In genomic region chr10:114851336-114851735, GRCh38 we compare ENCODE assay signal across 38 cellular contexts.
"Had no signal": no experiment of that assay in that cellular context is flagged by ENCODE, and none has a peak within 500 bp of the region (broad histone marks: within the 10 kb centered on the region; RNA-seq: fewer than 3 reads in every experiment).

No MANE protein-coding gene starts in this region.

- FAIRE-seq: astrocyte, TTC549 had no signal

- H3K4me3 Mint-ChIP-seq: activated B cell treated with CpG ODN at 0.5 μM for 24 hours; activated CD4-positive, alpha-beta memory T cell treated with anti-CD3 and anti-CD28 coated beads for 36 hours; activated CD4-positive, alpha-beta T cell treated with anti-CD3 and anti-CD28 coated beads, Interleukin-2, amount 10 ng/mL, durations not matched to agents 24 days and 14 days; activated CD8-positive, alpha-beta T cell treated with anti-CD3 and anti-CD28 coated beads for 36 hours; activated naive CD4-positive, alpha-beta T cell treated with anti-CD3 and anti-CD28 coated beads for 36 hours; activated naive CD8-positive, alpha-beta T cell treated with anti-CD3 and anti-CD28 coated beads for 36 hours; activated T-cell treated with anti-CD3 and anti-CD28 coated beads, Interleukin-2, amount 50 U/mL, for 4 hours; activated T-cell treated with anti-CD3 and anti-CD28 coated beads, Interleukin-2, amount 50 U/mL, for 72 hours; activated T-helper 1 cell treated with anti-CD3 and anti-CD28 coated beads, Interleukin-12 subunit alpha, Interleukin-12 subunit beta, Interleukin-2, Interleukin-4 antibody, amounts not matched to agents 30 ng/mL and 10 ng/mL and 1 ng/mL, durations not matched to agents 14 hours and 24 hours and 36 hours; activated T-helper 17 cell treated with anti-CD3 and anti-CD28 coated beads, Interleukin-2, amount 50 U/mL, for 72 hours; T-helper 1 cell treated with Interleukin-12 subunit alpha and Interleukin-12 subunit beta and Interleukin-4 antibody, amounts not matched to agents 30 μg/mL and 1 μg/mL, for 36 hours; T-helper 2 cell treated with Interferon-gamma antibody and Interleukin-4, amounts not matched to agents 5 μg/mL and 100 μg/mL, for 36 hours had no signal

- H3K27me3 ChIP-seq: adrenal gland, body of pancreas, brain microvascular endothelial cell, breast epithelium had no signal

- DNase-seq: activated B cell treated with CpG ODN at 0.5 μM for 24 hours; activated CD4-positive, alpha-beta memory T cell treated with anti-CD3 and anti-CD28 coated beads for 36 hours; activated CD4-positive, alpha-beta T cell treated with anti-CD3 and anti-CD28 coated beads for 4 hours; activated CD4-positive, alpha-beta T cell treated with anti-CD3 and anti-CD28 coated beads, Interleukin-2, amount 10 ng/mL, durations not matched to agents 24 days and 14 days; activated CD4-positive, alpha-beta T cell treated with anti-CD3 and anti-CD28 coated beads, Interleukin-2, amount 50 U/mL, for 1 hour; activated CD4-positive, alpha-beta T cell treated with anti-CD3 and anti-CD28 coated beads, Interleukin-2, amount 50 U/mL, for 4 hours; activated CD4-positive, CD25-positive, alpha-beta regulatory T cell treated with anti-CD3 and anti-CD28 coated beads, Interleukin-2, amount 50 U/mL, for 72 hours; activated CD8-positive, alpha-beta T cell treated with anti-CD3 and anti-CD28 coated beads for 36 hours; activated effector memory CD4-positive, alpha-beta T cell treated with anti-CD3 and anti-CD28 coated beads, Interleukin-2, amount 50 U/mL, for 16 hours; activated gamma-delta T cell treated with Interleukin-2 at 50 U/mL for 16 hours; activated naive CD4-positive, alpha-beta T cell; activated naive CD4-positive, alpha-beta T cell treated with anti-CD3 and anti-CD28 coated beads for 36 hours; activated naive CD4-positive, alpha-beta T cell treated with anti-CD3 and anti-CD28 coated beads, Interleukin-2, amount 50 U/mL, for 16 hours; activated naive CD8-positive, alpha-beta T cell treated with anti-CD3 and anti-CD28 coated beads for 36 hours; activated T-cell treated with anti-CD3 and anti-CD28 coated beads for 4 hours; activated T-cell treated with anti-CD3 and anti-CD28 coated beads, Interleukin-2, amount 50 U/mL, for 1 hour; activated T-cell treated with anti-CD3 and anti-CD28 coated beads, Interleukin-2, amount 50 U/mL, for 4 hours; activated T-cell treated with anti-CD3 and anti-CD28 coated beads, Interleukin-2, amount 50 U/mL, for 72 hours; adrenal gland; amniotic stem cell; aorta; body of pancreas; brain microvascular endothelial cell; central memory CD4-positive, alpha-beta T cell; cerebellar nuclear complex; SW 1271; T-helper 1 cell; T-helper 2 cell; T-helper 9 cell had no signal

- H3K4me1 Mint-ChIP-seq: activated B cell treated with CpG ODN at 0.5 μM for 24 hours had no signal

- H3K4me3 ChIP-seq: adrenal gland, body of pancreas, breast epithelium had no signal

- ATAC-seq: activated CD8-positive, alpha-beta T cell treated with anti-CD3 and anti-CD28 coated beads for 36 hours; activated naive CD4-positive, alpha-beta T cell treated with anti-CD3 and anti-CD28 coated beads, Interleukin-2, amount 50 U/mL, for 72 hours; activated T-cell treated with anti-CD3 and anti-CD28 coated beads, Interleukin-2, amount 50 U/mL, for 4 hours; activated T-cell treated with anti-CD3 and anti-CD28 coated beads, Interleukin-2, amount 50 U/mL, for 72 hours; activated T-helper 17 cell treated with anti-CD3 and anti-CD28 coated beads, Interleukin-2, amount 50 U/mL, for 72 hours; body of pancreas had no signal

- H3K4me1 ChIP-seq: body of pancreas, breast epithelium had no signal

- H3K27ac Mint-ChIP-seq: activated B cell treated with CpG ODN at 0.5 μM for 24 hours; activated CD4-positive, alpha-beta memory T cell treated with anti-CD3 and anti-CD28 coated beads for 36 hours; activated CD4-positive, alpha-beta T cell treated with anti-CD3 and anti-CD28 coated beads, Interleukin-2, amount 10 ng/mL, durations not matched to agents 24 days and 14 days; activated CD8-positive, alpha-beta T cell treated with anti-CD3 and anti-CD28 coated beads for 36 hours; activated naive CD4-positive, alpha-beta T cell treated with anti-CD3 and anti-CD28 coated beads for 36 hours; activated naive CD4-positive, alpha-beta T cell treated with anti-CD3 and anti-CD28 coated beads, Interleukin-2, amount 50 U/mL, for 72 hours; activated naive CD8-positive, alpha-beta T cell treated with anti-CD3 and anti-CD28 coated beads for 36 hours; activated T-cell treated with anti-CD3 and anti-CD28 coated beads, Interleukin-2, amount 50 U/mL, for 72 hours; activated T-helper 1 cell treated with anti-CD3 and anti-CD28 coated beads, Interleukin-12 subunit alpha, Interleukin-12 subunit beta, Interleukin-2, Interleukin-4 antibody, amounts not matched to agents 30 ng/mL and 10 ng/mL and 1 ng/mL, durations not matched to agents 14 hours and 24 hours and 36 hours; activated T-helper 17 cell treated with anti-CD3 and anti-CD28 coated beads, Interleukin-2, amount 50 U/mL, for 72 hours; T-helper 1 cell treated with Interleukin-12 subunit alpha and Interleukin-12 subunit beta and Interleukin-4 antibody, amounts not matched to agents 30 μg/mL and 1 μg/mL, for 36 hours; T-helper 2 cell treated with Interferon-gamma antibody and Interleukin-4, amounts not matched to agents 5 μg/mL and 100 μg/mL, for 36 hours had no signal

- H3K9me3 ChIP-seq: adrenal gland, body of pancreas, breast epithelium had no signal

- H3K27ac ChIP-seq: adrenal gland, body of pancreas, brain microvascular endothelial cell, breast epithelium, VCaP had no signal

- H3K27me3 Mint-ChIP-seq: activated B cell treated with CpG ODN at 0.5 μM for 24 hours; activated CD4-positive, alpha-beta memory T cell treated with anti-CD3 and anti-CD28 coated beads for 36 hours; activated CD4-positive, alpha-beta T cell treated with anti-CD3 and anti-CD28 coated beads, Interleukin-2, amount 10 ng/mL, durations not matched to agents 24 days and 14 days; activated CD8-positive, alpha-beta T cell treated with anti-CD3 and anti-CD28 coated beads for 36 hours; activated naive CD8-positive, alpha-beta T cell treated with anti-CD3 and anti-CD28 coated beads for 36 hours; activated T-helper 17 cell treated with anti-CD3 and anti-CD28 coated beads, Interleukin-2, amount 50 U/mL, for 72 hours had no signal

- H3K9me3 Mint-ChIP-seq: activated CD4-positive, alpha-beta memory T cell treated with anti-CD3 and anti-CD28 coated beads for 36 hours; activated CD4-positive, alpha-beta T cell treated with anti-CD3 and anti-CD28 coated beads, Interleukin-2, amount 10 ng/mL, durations not matched to agents 24 days and 14 days; activated CD8-positive, alpha-beta T cell treated with anti-CD3 and anti-CD28 coated beads for 36 hours; activated naive CD4-positive, alpha-beta T cell treated with anti-CD3 and anti-CD28 coated beads for 36 hours; activated naive CD4-positive, alpha-beta T cell treated with anti-CD3 and anti-CD28 coated beads, Interleukin-2, amount 50 U/mL, for 72 hours; activated naive CD8-positive, alpha-beta T cell treated with anti-CD3 and anti-CD28 coated beads for 36 hours; activated T-cell treated with anti-CD3 and anti-CD28 coated beads, Interleukin-2, amount 50 U/mL, for 4 hours; activated T-cell treated with anti-CD3 and anti-CD28 coated beads, Interleukin-2, amount 50 U/mL, for 72 hours; activated T-helper 1 cell treated with anti-CD3 and anti-CD28 coated beads, Interleukin-12 subunit alpha, Interleukin-12 subunit beta, Interleukin-2, Interleukin-4 antibody, amounts not matched to agents 30 ng/mL and 10 ng/mL and 1 ng/mL, durations not matched to agents 14 hours and 24 hours and 36 hours; activated T-helper 17 cell treated with anti-CD3 and anti-CD28 coated beads, Interleukin-2, amount 50 U/mL, for 72 hours; T-helper 1 cell treated with Interleukin-12 subunit alpha and Interleukin-12 subunit beta and Interleukin-4 antibody, amounts not matched to agents 30 μg/mL and 1 μg/mL, for 36 hours; T-helper 2 cell treated with Interferon-gamma antibody and Interleukin-4, amounts not matched to agents 5 μg/mL and 100 μg/mL, for 36 hours had no signal
